In genomic region chr1:209813902-209814301, GRCh38 we compare ENCODE assay signal across 22 cellular contexts. TPM values are rescaled to one million over a fixed set of nuclear protein-coding genes. Genes with fewer than 3 reads are reported as not detected.
"Had no signal": no experiment of that assay in that cellular context is flagged by ENCODE, and none has a peak within 500 bp of the region (broad histone marks: within the 10 kb centered on the region; RNA-seq: fewer than 3 reads in every experiment).

No MANE protein-coding gene starts in this region.

- DNase-seq: KBM-7, MG63, NCI-H1092, NCI-H1105 treated with DMSO at 0.1 percent for 48 hours, NCI-H1417 treated with DMSO at 0.1 percent for 48 hours, NCI-H146, NCI-H1930, NCI-H2081, NCI-H2107, NCI-H226, NCI-H446, NCI-H510A, NCI-H524 treated with DMSO at 0.1 percent for 48 hours, NCI-H69, NCI-H774, Right ventricle myocardium superior, RPMI8226, SIG-M5 had no signal

- H3K9me3 ChIP-seq: MG63, SJSA1 had no signal

- H3K4me3 ChIP-seq: MG63, SJSA1, SK-N-MC had no signal

- H3K27ac ChIP-seq: HL-60, SJSA1, SK-N-MC had no signal

- H3K27me3 ChIP-seq: MG63, SJSA1 had no signal

- H3K36me3 ChIP-seq: MG63, SJSA1 had no signal

- H3K4me1 ChIP-seq: SJSA1 had no signal

RNA-seq across cellular contexts. Expression of gene IRF6, which starts 8.0 kb away (rescaled TPM):
- total RNA-seq: LHCN-M2, SJSA1 had no signal

RNA-seq across cellular contexts. Expression of gene TRAF3IP3, which starts 58.0 kb away (rescaled TPM):
- total RNA-seq: LHCN-M2, SJSA1 had no signal
